In the genomic region with DNA sequence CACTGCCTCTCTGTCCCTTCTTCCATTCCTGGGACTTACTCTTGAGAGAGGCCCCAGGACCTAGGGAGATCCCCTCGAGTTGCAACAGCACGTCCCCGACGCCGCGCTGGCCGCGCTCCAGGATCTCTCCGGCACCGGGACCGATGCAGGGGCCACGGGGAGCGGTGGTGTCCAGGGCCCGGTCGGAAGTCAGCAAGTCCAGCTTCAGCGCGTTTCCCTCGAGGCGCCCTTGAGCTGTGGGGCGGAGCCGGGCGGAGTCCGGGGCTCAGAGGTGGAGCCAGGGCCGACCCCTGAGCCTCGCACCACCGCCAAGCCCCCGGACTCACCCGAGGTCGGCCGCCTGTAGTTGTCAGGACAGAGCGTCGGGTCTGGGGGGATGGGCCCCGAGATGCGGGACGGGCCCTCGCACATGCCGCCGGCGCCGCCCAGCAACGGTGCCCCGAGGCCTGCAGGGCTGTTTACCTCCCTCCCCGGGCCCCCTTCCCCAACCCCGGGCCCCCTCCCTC, we compare ENCODE assay signal across 8 cellular contexts. TPM values are rescaled to one million over a fixed set of nuclear protein-coding genes. Genes with fewer than 3 reads are reported as not detected.
DNase-seq lines count a peak whose midpoint lies in the region; ATAC-seq, FAIRE-seq and TF ChIP-seq lines count a peak whose summit lies in the region.

No MANE protein-coding gene starts in this region.

- H3K27me3 ChIP-seq in OCI-LY3 (ENCODE audit: low read depth, low read length): no peaks in the 10 kb centered on the region
- H3K27me3 ChIP-seq in effector memory CD4-positive, alpha-beta T cell (replicated peaks; ENCODE audit: control insufficient read depth, insufficient read depth, low read length, poor library complexity, severe bottlenecking): no peaks in the 10 kb centered on the region
- no peaks in the 10 kb centered on the region for H3K27me3 ChIP-seq in muscle layer of duodenum (ENCODE audit: low read depth, low read length)

- H3K4me1 Mint-ChIP-seq in activated T-cell treated with anti-CD3 and anti-CD28 coated beads, Interleukin-2, amount 50 U/mL, for 24 hours (ENCODE audit: low read depth): peaks cover 30% of the 10 kb centered on the region

- peak overlapping the region; percentile 79 for H3K4me3 Mint-ChIP-seq in activated T-cell treated with anti-CD3 and anti-CD28 coated beads, Interleukin-2, amount 50 U/mL, for 24 hours

- H2AFZ ChIP-seq in OCI-LY3 (ENCODE audit: low read depth, low read length): no peak overlapping the region

- peaks cover 20% of the 10 kb centered on the region for H3K36me3 Mint-ChIP-seq in activated T-cell treated with anti-CD3 and anti-CD28 coated beads, Interleukin-2, amount 50 U/mL, for 24 hours (ENCODE audit: low read depth)

- H3K9ac ChIP-seq in OCI-LY3 (ENCODE audit: low read length): peak overlapping the region; percentile 94

- H3K4me2 ChIP-seq in OCI-LY3 (ENCODE audit: low read length): peak overlapping the region; percentile 99

- H3K27me3 Mint-ChIP-seq in activated T-cell treated with anti-CD3 and anti-CD28 coated beads, Interleukin-2, amount 50 U/mL, for 24 hours: no peaks in the 10 kb centered on the region

- no peak for ATAC-seq in HG03520 (IDR thresholded peaks at IDR 0.05; ENCODE audit: unreplicated experiment)

- H3K36me3 ChIP-seq in OCI-LY3 (replicated peaks; ENCODE audit: low read depth, low read length) (no peaks in the 10 kb centered on the region), muscle layer of duodenum (ENCODE audit: control insufficient read depth in 1 of 2, insufficient read depth in 2 of 2, low read length in 2 of 2) (peaks cover 0 to 20% of the 10 kb centered on the region in 2 donors)
- no peaks in the 10 kb centered on the region for H3K36me3 ChIP-seq in effector memory CD4-positive, alpha-beta T cell (ENCODE audit: control insufficient read depth, insufficient read depth, low read length)

- H3K4me3 ChIP-seq in OCI-LY3 (ENCODE audit: low read length) (peak overlapping the region; percentile 92), muscle layer of duodenum (ENCODE audit: low read depth in 1 of 2, low read length in 2 of 2) (peak overlapping the region; percentile 61 to 86)
- H3K4me3 ChIP-seq in effector memory CD4-positive, alpha-beta T cell (ENCODE audit: insufficient read depth, low read depth, low read length, poor library complexity, severe bottlenecking): peak overlapping the region; percentile 92

- FAIRE-seq in frontal cortex (lab: Jason Lieb, UNC): no peak

- DNase-seq in activated T-cell treated with anti-CD3 and anti-CD28 coated beads, Interleukin-2, amount 50 U/mL, for 24 hours: no peak
- no peak for DNase-seq in activated T-cell treated with anti-CD3 and anti-CD28 coated beads, Interleukin-2, amount 50 U/mL, for 1 hour
- no peak for DNase-seq in effector memory CD4-positive, alpha-beta T cell
- DNase-seq in frontal cortex (ENCODE audit: low spot score in 2 of 2) (no peak), cortex of kidney (lab: John Stamatoyannopoulos, UW) (no peak)

- H3K79me2 ChIP-seq in OCI-LY3 (ENCODE audit: low read length): no peaks in the 10 kb centered on the region

- H3K9me3 ChIP-seq in OCI-LY3 (ENCODE audit: insufficient read depth, low read length): no peaks in the 10 kb centered on the region
- H3K9me3 ChIP-seq in effector memory CD4-positive, alpha-beta T cell (ENCODE audit: control insufficient read depth, low read length): no peaks in the 10 kb centered on the region
- no peaks in the 10 kb centered on the region for H3K9me3 ChIP-seq in muscle layer of duodenum (ENCODE audit: control insufficient read depth in 1 of 2, low read length in 2 of 2)

- no peak for TF ChIP-seq CTCF in OCI-LY3 (IDR thresholded peaks at IDR 0.05; ENCODE audit: low read depth, low read length)

- H4K20me1 ChIP-seq in OCI-LY3 (ENCODE audit: insufficient read depth, low read length): no peaks in the 10 kb centered on the region

- H3K27ac Mint-ChIP-seq in activated T-cell treated with anti-CD3 and anti-CD28 coated beads, Interleukin-2, amount 50 U/mL, for 24 hours: peak overlapping the region; percentile 71

- H3K4me1 ChIP-seq in OCI-LY3 (ENCODE audit: low read length) (peaks cover 42% of the 10 kb centered on the region), muscle layer of duodenum (ENCODE audit: control insufficient read depth in 1 of 2, insufficient read depth in 2 of 2, low read length in 2 of 2) (peaks cover 11 to 31% of the 10 kb centered on the region in 2 donors)
- peaks cover 28% of the 10 kb centered on the region for H3K4me1 ChIP-seq in effector memory CD4-positive, alpha-beta T cell (ENCODE audit: control insufficient read depth, insufficient read depth, low read length, poor library complexity, severe bottlenecking)

- H3K27ac ChIP-seq in OCI-LY3 (ENCODE audit: low read length): no peak overlapping the region
- H3K27ac ChIP-seq in effector memory CD4-positive, alpha-beta T cell (ENCODE audit: insufficient read depth, low read length, poor library complexity, severe bottlenecking): peak overlapping the region; percentile 67
- H3K27ac ChIP-seq in muscle layer of duodenum (ENCODE audit: low read length): no peak overlapping the region

- no peaks in the 10 kb centered on the region for H3K9me3 Mint-ChIP-seq in activated T-cell treated with anti-CD3 and anti-CD28 coated beads, Interleukin-2, amount 50 U/mL, for 24 hours

RNA-seq across cellular contexts. Expression of a gene that starts 0.5 kb away (rescaled TPM):
- total RNA-seq in frontal cortex: 9.4 TPM

RNA-seq across cellular contexts. Expression of a gene that starts 0.5 kb away (rescaled TPM):
- 2.0 TPM for total RNA-seq in frontal cortex

RNA-seq across cellular contexts. Expression of a gene that starts 5.3 kb away (rescaled TPM):
- 9.4 TPM for total RNA-seq in frontal cortex

RNA-seq across cellular contexts. Expression of a gene that starts 6.0 kb away (rescaled TPM):
- total RNA-seq in frontal cortex: 24.9 TPM

RNA-seq across cellular contexts. Expression of a gene that starts 21.1 kb away (rescaled TPM):
- 2.4 TPM for total RNA-seq in frontal cortex
